Comparison of ENCODE assay signal across 1 cellular context in genomic region chr2:10043256-10043905, GRCh38.
A peak's percentile ranks its signal among the peaks of the same experiment; 100 is the strongest.
TF ChIP-seq lines count a peak whose summit lies in the region.

Gene KLF11, plus strand, starts transcription at chr2:10043550. Its CDS starts 167 bp downstream, at chr2:10043717.

TF ChIP-seq in K562, 482 proteins besides CTCF, POLR2A, EP300 and RAD21 (continued from another document and continues in another):
- TF ChIP-seq, protein P1, sequence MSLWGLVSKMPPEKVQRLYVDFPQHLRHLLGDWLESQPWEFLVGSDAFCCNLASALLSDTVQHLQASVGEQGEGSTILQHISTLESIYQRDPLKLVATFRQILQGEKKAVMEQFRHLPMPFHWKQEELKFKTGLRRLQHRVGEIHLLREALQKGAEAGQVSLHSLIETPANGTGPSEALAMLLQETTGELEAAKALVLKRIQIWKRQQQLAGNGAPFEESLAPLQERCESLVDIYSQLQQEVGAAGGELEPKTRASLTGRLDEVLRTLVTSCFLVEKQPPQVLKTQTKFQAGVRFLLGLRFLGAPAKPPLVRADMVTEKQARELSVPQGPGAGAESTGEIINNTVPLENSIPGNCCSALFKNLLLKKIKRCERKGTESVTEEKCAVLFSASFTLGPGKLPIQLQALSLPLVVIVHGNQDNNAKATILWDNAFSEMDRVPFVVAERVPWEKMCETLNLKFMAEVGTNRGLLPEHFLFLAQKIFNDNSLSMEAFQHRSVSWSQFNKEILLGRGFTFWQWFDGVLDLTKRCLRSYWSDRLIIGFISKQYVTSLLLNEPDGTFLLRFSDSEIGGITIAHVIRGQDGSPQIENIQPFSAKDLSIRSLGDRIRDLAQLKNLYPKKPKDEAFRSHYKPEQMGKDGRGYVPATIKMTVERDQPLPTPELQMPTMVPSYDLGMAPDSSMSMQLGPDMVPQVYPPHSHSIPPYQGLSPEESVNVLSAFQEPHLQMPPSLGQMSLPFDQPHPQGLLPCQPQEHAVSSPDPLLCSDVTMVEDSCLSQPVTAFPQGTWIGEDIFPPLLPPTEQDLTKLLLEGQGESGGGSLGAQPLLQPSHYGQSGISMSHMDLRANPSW (CRISPR knock-in tag; IDR thresholded peaks at IDR 0.05) = no peak
- TF ChIP-seq ARID3A (IDR thresholded peaks at IDR 0.05; ENCODE audit: borderline replicate concordance, low read depth, low read length) (no peak), RFX1 (IDR thresholded peaks at IDR 0.05) (no peak), FIP1L1 (IDR thresholded peaks at IDR 0.05; ENCODE audit: low read depth, low read length, poor library complexity, severe bottlenecking) (no peak), ZBTB11 (CRISPR knock-in tag; IDR thresholded peaks at IDR 0.05) (no peak), SMAD2 (IDR thresholded peaks at IDR 0.05; ENCODE audit: low read depth, low read length) (no peak), ZNF274 (IDR thresholded peaks at IDR 0.05; ENCODE audit: borderline replicate concordance, low read depth, low read length) (no peak), ZNF239 (CRISPR knock-in tag; IDR thresholded peaks at IDR 0.05) (no peak), HEY1 (CRISPR knock-in tag; IDR thresholded peaks at IDR 0.05; ENCODE audit: borderline replicate concordance) (no peak), FOSL1 (tag; conservative IDR thresholded peaks at IDR 0.05) (no peak), ARID1B (IDR thresholded peaks at IDR 0.05) (no peak), ARNT (IDR thresholded peaks at IDR 0.05) (no peak), HNRNPH1 (optimal IDR thresholded peaks at IDR 0.05; ENCODE audit: low read depth, low read length) (no peak), BMI1 (IDR thresholded peaks at IDR 0.05; ENCODE audit: low read length) (no peak), NCOA4 (IDR thresholded peaks at IDR 0.05; ENCODE audit: partially characterized antibody) (no peak), CHD2 (IDR thresholded peaks at IDR 0.05; ENCODE audit: low read depth, low read length) (peak; percentile 34; the same call in 1 of the 2 replicates), ZNF639 (CRISPR knock-in tag; conservative IDR thresholded peaks at IDR 0.05 in 1 of 2, IDR thresholded peaks at IDR 0.05 in 1 of 2) (no peak), MLLT1 (IDR thresholded peaks at IDR 0.05) (no peak), TARDBP (IDR thresholded peaks at IDR 0.05) (no peak), ZNF79 (CRISPR knock-in tag; IDR thresholded peaks at IDR 0.05; ENCODE audit: low read depth) (no peak), KLF1 (tag; IDR thresholded peaks at IDR 0.05) (no peak; the same call in 1 of the 2 replicates)
- TF ChIP-seq, protein P2, sequence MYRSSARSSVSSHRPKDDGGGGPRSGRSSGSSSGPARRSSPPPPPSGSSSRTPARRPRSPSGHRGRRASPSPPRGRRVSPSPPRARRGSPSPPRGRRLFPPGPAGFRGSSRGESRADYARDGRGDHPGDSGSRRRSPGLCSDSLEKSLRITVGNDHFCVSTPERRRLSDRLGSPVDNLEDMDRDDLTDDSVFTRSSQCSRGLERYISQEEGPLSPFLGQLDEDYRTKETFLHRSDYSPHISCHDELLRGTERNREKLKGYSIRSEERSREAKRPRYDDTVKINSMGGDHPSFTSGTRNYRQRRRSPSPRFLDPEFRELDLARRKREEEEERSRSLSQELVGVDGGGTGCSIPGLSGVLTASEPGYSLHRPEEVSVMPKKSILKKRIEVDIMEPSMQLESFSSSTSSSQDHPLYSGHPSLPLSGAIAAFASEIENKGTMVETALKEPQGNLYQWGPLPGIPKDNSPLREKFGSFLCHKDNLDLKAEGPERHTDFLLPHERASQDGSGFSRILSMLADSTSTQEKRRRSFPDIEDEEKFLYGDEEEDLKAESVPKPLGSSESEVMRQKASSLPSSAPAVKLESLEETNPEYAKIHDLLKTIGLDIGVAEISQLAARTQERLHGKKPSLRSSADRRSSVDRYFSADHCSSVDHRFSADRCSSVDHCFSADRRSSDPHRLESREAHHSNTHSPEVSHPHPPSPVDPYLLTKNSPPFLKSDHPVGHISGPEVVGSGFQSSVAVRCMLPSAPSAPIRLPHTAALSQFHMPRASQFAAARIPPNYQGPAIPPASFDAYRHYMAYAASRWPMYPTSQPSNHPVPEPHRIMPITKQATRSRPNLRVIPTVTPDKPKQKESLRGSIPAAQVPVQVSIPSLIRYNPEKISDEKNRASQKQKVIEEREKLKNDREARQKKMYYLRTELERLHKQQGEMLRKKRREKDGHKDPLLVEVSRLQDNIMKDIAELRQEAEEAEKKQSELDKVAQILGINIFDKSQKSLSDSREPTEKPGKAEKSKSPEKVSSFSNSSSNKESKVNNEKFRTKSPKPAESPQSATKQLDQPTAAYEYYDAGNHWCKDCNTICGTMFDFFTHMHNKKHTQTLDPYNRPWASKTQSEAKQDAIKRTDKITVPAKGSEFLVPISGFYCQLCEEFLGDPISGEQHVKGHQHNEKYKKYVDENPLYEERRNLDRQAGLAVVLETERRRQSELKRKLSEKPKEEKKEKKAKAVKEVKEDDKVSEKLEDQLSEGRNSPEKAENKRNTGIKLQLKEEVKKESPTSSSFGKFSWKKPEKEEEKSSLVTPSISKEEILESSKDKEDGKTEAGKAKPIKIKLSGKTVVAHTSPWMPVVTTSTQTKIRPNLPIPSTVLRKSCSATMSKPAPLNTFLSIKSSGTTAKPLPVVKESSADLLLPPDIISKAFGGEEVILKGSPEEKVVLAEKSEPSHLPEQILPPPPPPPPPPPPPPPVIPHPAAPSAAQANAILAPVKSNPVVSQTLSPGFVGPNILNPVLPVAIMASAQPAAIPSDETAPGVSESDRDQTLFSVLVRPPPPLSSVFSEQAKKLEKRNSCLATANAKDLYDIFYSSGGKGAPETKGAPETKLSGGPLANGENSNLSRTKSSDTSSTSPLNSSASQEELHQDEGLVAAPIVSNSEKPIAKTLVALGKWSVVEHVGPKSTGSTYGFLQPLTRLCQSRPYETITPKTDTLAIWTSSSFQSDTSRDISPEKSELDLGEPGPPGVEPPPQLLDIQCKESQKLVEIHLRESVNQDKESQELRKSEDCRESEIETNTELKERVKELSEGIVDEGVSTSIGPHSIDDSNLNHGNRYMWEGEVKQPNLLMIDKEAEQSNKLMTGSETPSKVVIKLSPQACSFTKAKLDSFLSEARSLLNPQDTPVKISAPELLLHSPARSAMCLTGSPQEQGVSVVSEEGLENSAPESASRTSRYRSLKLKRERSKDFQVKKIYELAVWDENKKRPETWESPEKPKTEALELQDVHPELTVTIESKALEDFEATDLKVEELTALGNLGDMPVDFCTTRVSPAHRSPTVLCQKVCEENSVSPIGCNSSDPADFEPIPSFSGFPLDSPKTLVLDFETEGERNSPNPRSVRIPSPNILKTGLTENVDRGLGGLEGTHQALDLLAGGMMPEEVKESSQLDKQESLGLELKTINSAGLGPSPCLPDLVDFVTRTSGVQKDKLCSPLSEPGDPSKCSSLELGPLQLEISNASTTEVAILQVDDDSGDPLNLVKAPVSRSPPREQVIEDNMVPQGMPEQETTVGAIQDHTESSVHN (IDR thresholded peaks at IDR 0.05; ENCODE audit: borderline replicate concordance in 1 of 2, low read depth in 1 of 2) = no peak
- TF ChIP-seq, protein P3, sequence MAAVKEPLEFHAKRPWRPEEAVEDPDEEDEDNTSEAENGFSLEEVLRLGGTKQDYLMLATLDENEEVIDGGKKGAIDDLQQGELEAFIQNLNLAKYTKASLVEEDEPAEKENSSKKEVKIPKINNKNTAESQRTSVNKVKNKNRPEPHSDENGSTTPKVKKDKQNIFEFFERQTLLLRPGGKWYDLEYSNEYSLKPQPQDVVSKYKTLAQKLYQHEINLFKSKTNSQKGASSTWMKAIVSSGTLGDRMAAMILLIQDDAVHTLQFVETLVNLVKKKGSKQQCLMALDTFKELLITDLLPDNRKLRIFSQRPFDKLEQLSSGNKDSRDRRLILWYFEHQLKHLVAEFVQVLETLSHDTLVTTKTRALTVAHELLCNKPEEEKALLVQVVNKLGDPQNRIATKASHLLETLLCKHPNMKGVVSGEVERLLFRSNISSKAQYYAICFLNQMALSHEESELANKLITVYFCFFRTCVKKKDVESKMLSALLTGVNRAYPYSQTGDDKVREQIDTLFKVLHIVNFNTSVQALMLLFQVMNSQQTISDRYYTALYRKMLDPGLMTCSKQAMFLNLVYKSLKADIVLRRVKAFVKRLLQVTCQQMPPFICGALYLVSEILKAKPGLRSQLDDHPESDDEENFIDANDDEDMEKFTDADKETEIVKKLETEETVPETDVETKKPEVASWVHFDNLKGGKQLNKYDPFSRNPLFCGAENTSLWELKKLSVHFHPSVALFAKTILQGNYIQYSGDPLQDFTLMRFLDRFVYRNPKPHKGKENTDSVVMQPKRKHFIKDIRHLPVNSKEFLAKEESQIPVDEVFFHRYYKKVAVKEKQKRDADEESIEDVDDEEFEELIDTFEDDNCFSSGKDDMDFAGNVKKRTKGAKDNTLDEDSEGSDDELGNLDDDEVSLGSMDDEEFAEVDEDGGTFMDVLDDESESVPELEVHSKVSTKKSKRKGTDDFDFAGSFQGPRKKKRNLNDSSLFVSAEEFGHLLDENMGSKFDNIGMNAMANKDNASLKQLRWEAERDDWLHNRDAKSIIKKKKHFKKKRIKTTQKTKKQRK (IDR thresholded peaks at IDR 0.05; ENCODE audit: borderline replicate concordance, low read depth, low read length) = no peak
- TF ChIP-seq, protein P4, sequence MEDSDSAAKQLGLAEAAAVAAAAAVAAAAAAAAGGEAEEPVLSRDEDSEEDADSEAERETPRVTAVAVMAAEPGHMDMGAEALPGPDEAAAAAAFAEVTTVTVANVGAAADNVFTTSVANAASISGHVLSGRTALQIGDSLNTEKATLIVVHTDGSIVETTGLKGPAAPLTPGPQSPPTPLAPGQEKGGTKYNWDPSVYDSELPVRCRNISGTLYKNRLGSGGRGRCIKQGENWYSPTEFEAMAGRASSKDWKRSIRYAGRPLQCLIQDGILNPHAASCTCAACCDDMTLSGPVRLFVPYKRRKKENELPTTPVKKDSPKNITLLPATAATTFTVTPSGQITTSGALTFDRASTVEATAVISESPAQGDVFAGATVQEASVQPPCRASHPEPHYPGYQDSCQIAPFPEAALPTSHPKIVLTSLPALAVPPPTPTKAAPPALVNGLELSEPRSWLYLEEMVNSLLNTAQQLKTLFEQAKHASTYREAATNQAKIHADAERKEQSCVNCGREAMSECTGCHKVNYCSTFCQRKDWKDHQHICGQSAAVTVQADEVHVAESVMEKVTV (CRISPR knock-in tag; IDR thresholded peaks at IDR 0.05) = no peak
- TF ChIP-seq, protein P5, sequence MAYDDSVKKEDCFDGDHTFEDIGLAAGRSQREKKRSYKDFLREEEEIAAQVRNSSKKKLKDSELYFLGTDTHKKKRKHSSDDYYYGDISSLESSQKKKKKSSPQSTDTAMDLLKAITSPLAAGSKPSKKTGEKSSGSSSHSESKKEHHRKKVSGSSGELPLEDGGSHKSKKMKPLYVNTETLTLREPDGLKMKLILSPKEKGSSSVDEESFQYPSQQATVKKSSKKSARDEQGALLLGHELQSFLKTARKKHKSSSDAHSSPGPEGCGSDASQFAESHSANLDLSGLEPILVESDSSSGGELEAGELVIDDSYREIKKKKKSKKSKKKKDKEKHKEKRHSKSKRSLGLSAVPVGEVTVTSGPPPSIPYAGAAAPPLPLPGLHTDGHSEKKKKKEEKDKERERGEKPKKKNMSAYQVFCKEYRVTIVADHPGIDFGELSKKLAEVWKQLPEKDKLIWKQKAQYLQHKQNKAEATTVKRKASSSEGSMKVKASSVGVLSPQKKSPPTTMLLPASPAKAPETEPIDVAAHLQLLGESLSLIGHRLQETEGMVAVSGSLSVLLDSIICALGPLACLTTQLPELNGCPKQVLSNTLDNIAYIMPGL (CRISPR knock-in tag; IDR thresholded peaks at IDR 0.05) = peak; percentile 93; the same call in 1 of the 2 replicates
